In the genomic region with DNA sequence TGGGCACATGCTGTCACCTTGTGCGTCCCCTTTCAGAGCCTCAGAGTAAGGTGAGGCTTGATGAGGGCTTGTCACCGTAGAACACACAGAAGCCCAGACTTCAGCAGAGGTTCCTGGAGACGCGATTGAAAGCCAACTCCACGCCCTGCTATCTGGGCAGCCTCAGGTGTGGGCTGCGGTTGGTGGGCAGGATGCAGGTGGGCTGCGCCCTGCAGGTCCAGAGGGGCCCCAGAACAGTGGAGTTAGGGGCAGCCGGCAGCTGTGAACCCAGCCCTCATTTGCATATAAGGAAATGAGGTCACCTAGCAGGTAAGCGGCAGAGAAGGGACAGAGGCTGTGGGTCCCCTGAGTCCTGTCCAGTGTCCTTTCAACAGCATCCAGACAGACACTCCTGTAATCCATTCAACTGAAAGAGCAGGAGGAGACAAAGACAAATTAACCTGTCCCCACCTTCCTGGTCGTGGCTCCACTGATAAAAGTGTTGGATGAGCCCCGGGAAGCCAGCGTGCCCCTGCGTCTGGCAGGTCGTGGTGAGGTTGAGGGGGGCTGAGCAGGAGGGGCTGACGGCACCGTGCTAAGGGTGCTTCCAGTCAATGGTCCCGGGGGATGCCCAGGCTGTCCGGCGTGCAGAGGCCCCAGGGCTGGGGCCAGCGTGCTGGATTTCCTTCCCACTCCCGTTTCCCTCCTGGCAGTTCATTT, we compare ENCODE assay signal across 16 cellular contexts. TPM values are rescaled to one million over a fixed set of nuclear protein-coding genes. Genes with fewer than 3 reads are reported as not detected.
A peak's percentile ranks its signal among the peaks of the same experiment; 100 is the strongest.
DNase-seq lines count a peak whose midpoint lies in the region; ATAC-seq and TF ChIP-seq lines count a peak whose summit lies in the region.
"Had no signal": no experiment of that assay in that cellular context is flagged by ENCODE, and none has a peak within 500 bp of the region (broad histone marks: within the 10 kb centered on the region; RNA-seq: fewer than 3 reads in every experiment).

No MANE protein-coding gene starts in this region.

- no peak for TF ChIP-seq POLR2A in breast epithelium (IDR thresholded peaks at IDR 0.05)
- no peak for TF ChIP-seq POLR2A in esophagus squamous epithelium (IDR thresholded peaks at IDR 0.05)
- TF ChIP-seq POLR2A in transverse colon (IDR thresholded peaks at IDR 0.05): no peak

- H3K36me3 ChIP-seq in breast epithelium (no peaks in the 10 kb centered on the region), esophagus squamous epithelium (no peaks in the 10 kb centered on the region), transverse colon (no peaks in the 10 kb centered on the region)
- H3K36me3 ChIP-seq: ovary, upper lobe of left lung had no signal

- TF ChIP-seq EP300 in transverse colon (IDR thresholded peaks at IDR 0.05; ENCODE audit: low read depth): no peak

- TF ChIP-seq CTCF in breast epithelium (IDR thresholded peaks at IDR 0.05): no peak
- TF ChIP-seq CTCF in MCF 10A (IDR thresholded peaks at IDR 0.05; ENCODE audit: unreplicated experiment): no peak
- no peak for TF ChIP-seq CTCF in esophagus squamous epithelium (IDR thresholded peaks at IDR 0.05)
- TF ChIP-seq CTCF in transverse colon (IDR thresholded peaks at IDR 0.05): no peak
- no peak for TF ChIP-seq CTCF in progenitor cell of endocrine pancreas (IDR thresholded peaks at IDR 0.05; ENCODE audit: unreplicated experiment)

- H3K4me1 Mint-ChIP-seq in MCF 10A (ENCODE audit: insufficient read depth, unreplicated experiment) (peaks cover 28% of the 10 kb centered on the region), T-cell (peaks cover 12 to 19% (median 17%) of the 10 kb centered on the region in 3 donors), progenitor cell of endocrine pancreas (ENCODE audit: low read depth) (no peaks in the 10 kb centered on the region)
- H3K4me1 Mint-ChIP-seq in stimulated activated memory B cell treated with anti-CD40 and anti-IgM and Interleukin-4, amounts not matched to agents 10 μg/mL and 1 μg/mL and 100 μg/mL, for 72 hours: peaks cover 31% of the 10 kb centered on the region

- H3K4me3 Mint-ChIP-seq in MCF 10A (ENCODE audit: unreplicated experiment): no peak overlapping the region
- H3K4me3 Mint-ChIP-seq in T-cell: peak overlapping the region in 1 of 3 donors; percentile 59
- no peak overlapping the region for H3K4me3 Mint-ChIP-seq in progenitor cell of endocrine pancreas (ENCODE audit: low read depth)
- no peak overlapping the region for H3K4me3 Mint-ChIP-seq in stimulated activated memory B cell treated with anti-CD40 and anti-IgM and Interleukin-4, amounts not matched to agents 10 μg/mL and 1 μg/mL and 100 μg/mL, for 72 hours
- H3K4me3 Mint-ChIP-seq: activated naive CD4-positive, alpha-beta T cell treated with anti-CD3 and anti-CD28 coated beads, Interleukin-2, amount 50 U/mL, for 24 hours; activated T-cell treated with anti-CD3 and anti-CD28 coated beads, Interleukin-2, amount 50 U/mL, for 24 hours had no signal

- in situ Hi-C loops in transverse colon (cut with MboI; ENCODE audit: low pct_ligation_motif_present in 1 of 4, low pct_unique_long_range_greater_than_20kb in 1 of 4, low sequenced_read_pairs in 3 of 4): no loop called here

- H3K27me3 Mint-ChIP-seq in MCF 10A (ENCODE audit: insufficient read depth, unreplicated experiment) (no peaks in the 10 kb centered on the region), T-cell (no peaks in the 10 kb centered on the region), progenitor cell of endocrine pancreas (peaks cover 19% of the 10 kb centered on the region)
- H3K27me3 Mint-ChIP-seq in stimulated activated memory B cell treated with anti-CD40 and anti-IgM and Interleukin-4, amounts not matched to agents 10 μg/mL and 1 μg/mL and 100 μg/mL, for 72 hours: peaks cover 23% of the 10 kb centered on the region
- H3K27me3 Mint-ChIP-seq: activated naive CD4-positive, alpha-beta T cell treated with anti-CD3 and anti-CD28 coated beads, Interleukin-2, amount 50 U/mL, for 24 hours; activated T-cell treated with anti-CD3 and anti-CD28 coated beads, Interleukin-2, amount 50 U/mL, for 24 hours had no signal

- CTCF ChIA-PET in MCF 10A (lab: Yijun Ruan, JAX): interaction anchor here (0.6 kb wide), 1 partner anchor 19 kb away, joined by 4 read pairs; no protein-coding TSS in a partner anchor
- CTCF ChIA-PET in T-cell (lab: Charles Lee): no interaction called here

- no peaks in the 10 kb centered on the region for H3K9me3 Mint-ChIP-seq in MCF 10A (ENCODE audit: unreplicated experiment)
- no peaks in the 10 kb centered on the region for H3K9me3 Mint-ChIP-seq in T-cell
- no peaks in the 10 kb centered on the region for H3K9me3 Mint-ChIP-seq in progenitor cell of endocrine pancreas (ENCODE audit: low read depth)
- no peaks in the 10 kb centered on the region for H3K9me3 Mint-ChIP-seq in stimulated activated memory B cell treated with anti-CD40 and anti-IgM and Interleukin-4, amounts not matched to agents 10 μg/mL and 1 μg/mL and 100 μg/mL, for 72 hours
- H3K9me3 Mint-ChIP-seq: activated naive CD4-positive, alpha-beta T cell treated with anti-CD3 and anti-CD28 coated beads, Interleukin-2, amount 50 U/mL, for 24 hours; activated T-cell treated with anti-CD3 and anti-CD28 coated beads, Interleukin-2, amount 50 U/mL, for 24 hours had no signal

- DNase-seq in breast epithelium (ENCODE audit: low spot score in 2 of 2) (no peak), MCF 10A (ENCODE audit: unreplicated experiment) (no peak), T-cell (no peak), esophagus squamous epithelium (lab: John Stamatoyannopoulos, UW) (no peak), transverse colon (no peak), progenitor cell of endocrine pancreas (ENCODE audit: low spot score, unreplicated experiment) (no peak)
- DNase-seq: activated CD4-positive, alpha-beta T cell treated with anti-CD3 and anti-CD28 coated beads, Interleukin-2, amount 50 U/mL, for 1 hour; activated T-cell treated with anti-CD3 and anti-CD28 coated beads, Interleukin-2, amount 50 U/mL, for 24 hours; caudate nucleus; hypothalamus; ovary had no signal

- H3K27ac ChIP-seq in breast epithelium (peak overlapping the region; percentile 87 to 94), esophagus squamous epithelium (peak overlapping the region in 3 of 4 donors; percentile 73 to 92 (median 85)), transverse colon (peak overlapping the region in 3 of 4 donors; percentile 89 to 94 (median 92))
- H3K27ac ChIP-seq: ovary had no signal

- ATAC-seq in T-cell (replicated peaks in 1 of 4): peak in 3 of 4 experiments; percentile 25 to 47 (median 42)
- ATAC-seq in stimulated activated memory B cell treated with anti-CD40 and anti-IgM and Interleukin-4, amounts not matched to agents 10 μg/mL and 1 μg/mL and 100 μg/mL, for 72 hours: no peak
- ATAC-seq in GM19328 (IDR thresholded peaks at IDR 0.05; ENCODE audit: unreplicated experiment): no peak

- POLR2A ChIA-PET in MCF 10A (lab: Yijun Ruan, JAX): interaction anchor here (1.0 to 2.9 kb wide), 3 partner anchors 11 to 19 kb away, joined by 5 to 24 read pairs (median 13); partner anchors contain the start of gene PHLDA2
- POLR2A ChIA-PET in T-cell (lab: Charles Lee): no interaction called here

- WGBS in esophagus squamous epithelium, 2 donors: 54 to 64% methylated on average over 10 to 11 of the region's 21 CpGs
- WGBS in transverse colon (ENCODE audit: low coverage in 1 of 2), 2 donors: 58% methylated on average over 13 of the region's 21 CpGs; no CpG with 5 or more reads in 1 of the 2 donors

- intact Hi-C loops in breast epithelium (cut with DNase I; ENCODE audit: low total_unique reads): no loop called here
- intact Hi-C loops in MCF 10A (cut with micrococcal nuclease): no loop called here
- intact Hi-C loops in esophagus squamous epithelium (cut with DNase I): no loop called here
- intact Hi-C loops in transverse colon (cut with DNase I; ENCODE audit: low total_unique reads): no loop called here

- no TSS peak for BruUV-seq in MCF 10A (replicated peaks; lab: Mats Ljungman, UMichigan)

- H3K36me3 Mint-ChIP-seq in MCF 10A (ENCODE audit: insufficient read depth, unreplicated experiment): peaks cover 4% of the 10 kb centered on the region
- no peaks in the 10 kb centered on the region for H3K36me3 Mint-ChIP-seq in T-cell
- no peaks in the 10 kb centered on the region for H3K36me3 Mint-ChIP-seq in progenitor cell of endocrine pancreas (ENCODE audit: insufficient read depth)
- H3K36me3 Mint-ChIP-seq in stimulated activated memory B cell treated with anti-CD40 and anti-IgM and Interleukin-4, amounts not matched to agents 10 μg/mL and 1 μg/mL and 100 μg/mL, for 72 hours: no peaks in the 10 kb centered on the region
- H3K36me3 Mint-ChIP-seq: activated naive CD4-positive, alpha-beta T cell treated with anti-CD3 and anti-CD28 coated beads, Interleukin-2, amount 50 U/mL, for 24 hours had no signal

- no peaks in the 10 kb centered on the region for H3K27me3 ChIP-seq in breast epithelium
- peaks cover 0 to 10% (median 1%) of the 10 kb centered on the region in 4 donors for H3K27me3 ChIP-seq in esophagus squamous epithelium
- no peaks in the 10 kb centered on the region for H3K27me3 ChIP-seq in transverse colon
- H3K27me3 ChIP-seq: ovary, upper lobe of left lung had no signal

- H3K27ac Mint-ChIP-seq in MCF 10A (ENCODE audit: low read depth, unreplicated experiment) (no peak overlapping the region), T-cell (peak overlapping the region in 1 of 2 donors; percentile 23), progenitor cell of endocrine pancreas (no peak overlapping the region)
- H3K27ac Mint-ChIP-seq in stimulated activated memory B cell treated with anti-CD40 and anti-IgM and Interleukin-4, amounts not matched to agents 10 μg/mL and 1 μg/mL and 100 μg/mL, for 72 hours: no peak overlapping the region
- H3K27ac Mint-ChIP-seq: activated T-cell treated with anti-CD3 and anti-CD28 coated beads, Interleukin-2, amount 50 U/mL, for 24 hours had no signal

- no peaks in the 10 kb centered on the region for H3K9me3 ChIP-seq in breast epithelium
- H3K9me3 ChIP-seq in esophagus squamous epithelium: no peaks in the 10 kb centered on the region
- H3K9me3 ChIP-seq in transverse colon: no peaks in the 10 kb centered on the region
- H3K9me3 ChIP-seq: ovary, upper lobe of left lung had no signal

- H3K4me3 ChIP-seq in breast epithelium: no peak overlapping the region
- H3K4me3 ChIP-seq in esophagus squamous epithelium: no peak overlapping the region
- no peak overlapping the region for H3K4me3 ChIP-seq in transverse colon
- H3K4me3 ChIP-seq: ovary, smooth muscle cell, upper lobe of left lung had no signal

- H3K4me1 ChIP-seq in breast epithelium (peaks cover 22 to 33% of the 10 kb centered on the region in 2 donors), esophagus squamous epithelium (peaks cover 23 to 52% (median 25%) of the 10 kb centered on the region in 3 donors), transverse colon (peaks cover 20 to 42% (median 35%) of the 10 kb centered on the region in 4 donors)

RNA-seq across cellular contexts. Expression of gene PHLDA2, which starts 15.3 kb away (rescaled TPM):
- 1 to 10 TPM in 2 of 3 donors, not detected in 1; 2.0 to 2.3 TPM for total RNA-seq in breast epithelium
- total RNA-seq in MCF 10A (2022): 118 and 135 TPM in 2 replicates
- total RNA-seq in T-cell: 1 to 10 TPM in 1 of 5 donors, under 1 TPM in 4; 0.65 to 1.3 (median 0.79) TPM
- 10 to 100 TPM; 10.2 to 39.2 (median 22.5) TPM for total RNA-seq in esophagus squamous epithelium
- 10 to 100 TPM in 1 of 4 donors, 1 to 10 TPM in 1, not detected in 2; 8.2 to 16.2 TPM for total RNA-seq in transverse colon
- 1.2 and 1.9 TPM in 2 replicates for total RNA-seq in progenitor cell of endocrine pancreas

RNA-seq across cellular contexts. Expression of gene CDKN1C, which starts 28.4 kb away (rescaled TPM):
- 100 to 1,000 TPM in 1 of 3 donors, 10 to 100 TPM in 2; 48.2 to 136 (median 88.8) TPM for total RNA-seq in breast epithelium
- total RNA-seq in MCF 10A (2022): 5.7 and 6.9 TPM in 2 replicates
- total RNA-seq in T-cell: 1 to 10 TPM; 2.1 to 7.0 (median 5.3) TPM
- 10 to 100 TPM in 2 of 4 donors, 1 to 10 TPM in 2; 4.1 to 54.6 (median 20.8) TPM for total RNA-seq in esophagus squamous epithelium
- total RNA-seq in transverse colon: 10 to 100 TPM; 12.4 to 40.0 (median 27.7) TPM
- 247 and 268 TPM in 2 replicates for total RNA-seq in progenitor cell of endocrine pancreas

Comparison
In these comparisons a context has a peak if more than half of its experiments do, and no peak if none do; other contexts are left out.
1. ATAC-seq: peak in T-cell (3 of 4); none in stimulated activated memory B cell treated with anti-CD40 and anti-IgM and Interleukin-4, amounts not matched to agents 10 μg/mL and 1 μg/mL and 100 μg/mL, for 72 hours (single experiment) and GM19328 (single experiment).
2. Peak in every context shown above with its lines, with median percentiles within 50 percentile points of each other: H3K27ac ChIP-seq.